ENCODE assay signal across 17 cellular contexts in the genomic region with DNA sequence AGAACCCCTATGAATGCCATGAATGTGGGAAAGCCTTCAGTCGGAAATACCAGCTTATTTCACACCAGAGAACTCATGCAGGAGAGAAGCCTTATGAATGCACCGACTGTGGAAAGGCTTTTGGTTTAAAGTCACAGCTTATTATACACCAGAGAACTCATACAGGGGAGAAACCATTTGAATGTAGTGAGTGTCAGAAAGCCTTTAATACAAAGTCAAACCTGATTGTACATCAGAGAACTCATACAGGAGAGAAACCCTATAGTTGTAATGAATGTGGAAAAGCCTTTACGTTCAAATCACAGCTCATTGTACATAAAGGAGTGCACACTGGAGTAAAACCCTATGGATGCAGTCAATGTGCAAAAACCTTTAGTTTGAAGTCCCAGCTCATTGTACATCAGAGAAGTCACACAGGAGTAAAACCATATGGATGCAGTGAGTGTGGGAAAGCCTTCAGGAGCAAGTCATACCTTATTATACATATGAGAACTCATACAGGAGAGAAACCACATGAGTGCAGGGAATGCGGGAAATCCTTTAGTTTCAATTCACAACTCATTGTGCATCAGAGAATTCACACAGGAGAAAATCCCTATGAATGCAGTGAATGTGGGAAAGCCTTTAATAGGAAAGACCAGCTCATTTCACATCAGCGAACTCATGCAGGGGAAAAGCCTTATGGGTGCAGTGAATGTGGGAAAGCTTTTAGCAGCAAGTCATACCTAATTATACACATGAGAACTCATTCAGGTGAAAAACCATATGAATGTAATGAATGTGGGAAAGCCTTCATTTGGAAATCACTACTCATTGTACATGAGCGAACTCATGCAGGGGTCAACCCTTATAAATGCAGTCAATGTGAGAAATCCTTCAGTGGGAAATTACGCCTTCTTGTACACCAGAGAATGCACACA. TPM values are rescaled to one million over a fixed set of nuclear protein-coding genes. Genes with fewer than 3 reads are reported as not detected.
A peak's percentile ranks its signal among the peaks of the same experiment; 100 is the strongest.
DNase-seq lines count a peak whose midpoint lies in the region; ATAC-seq and TF ChIP-seq lines count a peak whose summit lies in the region.
"Had no signal": no experiment of that assay in that cellular context is flagged by ENCODE, and none has a peak within 500 bp of the region (broad histone marks: within the 10 kb centered on the region; RNA-seq: fewer than 3 reads in every experiment).

No MANE protein-coding gene starts in this region.

- H3K4me3 Mint-ChIP-seq in mesothelial cell of epicardium, result no peak overlapping the region

- H3K27me3 Mint-ChIP-seq in mesothelial cell of epicardium (ENCODE audit: low read depth), result no peaks in the 10 kb centered on the region

- H3K36me3 ChIP-seq in BLaER1 treated with 17β-estradiol and CSF1 and Interleukin-3, amounts not matched to agents 10 nM and 100 nM, result peaks cover 69 to 91% (median 85%) of the 10 kb centered on the region in 11 experiments
- peaks cover 67% of the 10 kb centered on the region for H3K36me3 ChIP-seq in GM23248 (ENCODE audit: low read depth)

- H3K9me3 Mint-ChIP-seq in mesothelial cell of epicardium, result peaks cover 65% of the 10 kb centered on the region

- no peaks in the 10 kb centered on the region for H3K79me2 ChIP-seq in GM23248 (ENCODE audit: insufficient read depth)

- peak overlapping the region; percentile 27 to 56 (median 40) for H3K4me3 ChIP-seq in BLaER1 treated with 17β-estradiol and CSF1 and Interleukin-3, amounts not matched to agents 10 nM and 100 nM
- H3K4me3 ChIP-seq in GM23248, result peak overlapping the region; percentile 24; the same call in 1 of the 2 replicates
- H3K4me3 ChIP-seq: sigmoid colon, SJCRH30 had no signal

- H3K9me2 ChIP-seq in GM23248 (ENCODE audit: insufficient read depth), result no peaks in the 10 kb centered on the region

- H3K36me3 Mint-ChIP-seq in mesothelial cell of epicardium, result peaks cover 81% of the 10 kb centered on the region

- no peak for ATAC-seq in HG02852 (IDR thresholded peaks at IDR 0.05; ENCODE audit: unreplicated experiment)
- no peak for ATAC-seq in GM18870 (IDR thresholded peaks at IDR 0.05; ENCODE audit: unreplicated experiment)
- no peak for ATAC-seq in GM18858 (IDR thresholded peaks at IDR 0.05; ENCODE audit: unreplicated experiment)
- no peak for ATAC-seq in HG02938 (IDR thresholded peaks at IDR 0.05; ENCODE audit: unreplicated experiment)
- ATAC-seq: left ventricle myocardium superior had no signal

- no peaks in the 10 kb centered on the region for H4K20me1 ChIP-seq in BLaER1 treated with 17β-estradiol and CSF1 and Interleukin-3, amounts not matched to agents 10 nM and 100 nM
- H4K20me1 ChIP-seq in GM23248 (ENCODE audit: insufficient read depth), result no peaks in the 10 kb centered on the region

- no peaks in the 10 kb centered on the region; a peak in 1 of 22 replicates for H3K27me3 ChIP-seq in BLaER1 treated with 17β-estradiol and CSF1 and Interleukin-3, amounts not matched to agents 10 nM and 100 nM
- no peaks in the 10 kb centered on the region for H3K27me3 ChIP-seq in GM23248 (replicated peaks; ENCODE audit: insufficient read depth)
- H3K27me3 ChIP-seq: sigmoid colon, SJCRH30 had no signal

- DNase-seq in GM23248, result peak; percentile 37
- peak; percentile 58 for DNase-seq in amniotic epithelial cell (ENCODE audit: low read depth)
- DNase-seq in mesothelial cell of epicardium (ENCODE audit: low spot score in 2 of 2, unreplicated experiment in 2 of 2), result no peak
- DNase-seq: activated CD4-positive, alpha-beta T cell treated with anti-CD3 and anti-CD28 coated beads for 48 hours; DND-41; HCEC 1CT; left ventricle myocardium superior; NCI-H2107; sigmoid colon; stimulated activated CD8-positive, alpha-beta memory T cell treated with anti-CD3 and anti-CD28 coated beads, Interleukin-4, amount 100 ng/mL, for 48 hours had no signal

- H3K4me1 Mint-ChIP-seq in mesothelial cell of epicardium, result no peaks in the 10 kb centered on the region

- no peak overlapping the region for H2AFZ ChIP-seq in GM23248

- no peaks in the 10 kb centered on the region for H3K4me1 ChIP-seq in BLaER1 treated with 17β-estradiol and CSF1 and Interleukin-3, amounts not matched to agents 10 nM and 100 nM
- no peaks in the 10 kb centered on the region for H3K4me1 ChIP-seq in GM23248 (ENCODE audit: insufficient read depth)
- H3K4me1 ChIP-seq: sigmoid colon, SJCRH30 had no signal

- no peak for TF ChIP-seq CTCF in mesothelial cell of epicardium (IDR thresholded peaks at IDR 0.05; ENCODE audit: unreplicated experiment)

- no peak overlapping the region for H3K4me2 ChIP-seq in BLaER1 treated with 17β-estradiol and CSF1 and Interleukin-3, amounts not matched to agents 10 nM and 100 nM
- no peak overlapping the region for H3K4me2 ChIP-seq in GM23248 (ENCODE audit: unreplicated experiment)

- no peak overlapping the region for H3K9ac ChIP-seq in BLaER1 treated with 17β-estradiol and CSF1 and Interleukin-3, amounts not matched to agents 10 nM and 100 nM
- no peak overlapping the region for H3K9ac ChIP-seq in GM23248

- peak overlapping the region; percentile 61 for H3K27ac Mint-ChIP-seq in mesothelial cell of epicardium

- H3K27ac ChIP-seq in BLaER1 treated with 17β-estradiol and CSF1 and Interleukin-3, amounts not matched to agents 10 nM and 100 nM, result no peak overlapping the region
- no peak overlapping the region for H3K27ac ChIP-seq in GM23248
- H3K27ac ChIP-seq: sigmoid colon, SJCRH30 had no signal

- H3K9me3 ChIP-seq in BLaER1 treated with 17β-estradiol and CSF1 and Interleukin-3, amounts not matched to agents 10 nM and 100 nM (replicated peaks in 1 of 11), result peaks cover 94 to 98% (median 96%) of the 10 kb centered on the region in 11 experiments
- peaks cover 53% of the 10 kb centered on the region for H3K9me3 ChIP-seq in GM23248 (ENCODE audit: low read depth)

- 97% methylated on average over 7 of the region's 7 CpGs for WGBS in GM23248 (ENCODE audit: low coverage in 1 of 2, low lambda C conversion rate in 2 of 2, missing lambda C conversion rate in 2 of 2), 2 experiments

- in situ Hi-C loops in GM23248 (cut with MboI), result no loop called here

- H3F3A ChIP-seq in GM23248 (ENCODE audit: insufficient read depth), result peaks cover 33% of the 10 kb centered on the region

RNA-seq across cellular contexts. Expression of a gene that starts 22.3 kb away (rescaled TPM):
- 18.8 and 24.5 TPM in 2 replicates for total RNA-seq in GM23248 (2014; rRNA removed; shearing (Covaris generic))
- polyA plus RNA-seq in GM23248 (2016; fragmentation: Nextera tagmentation; extraction: Ambion mirVana), result 11.9 and 13.9 TPM in 2 replicates
- total RNA-seq in mesothelial cell of epicardium, result 30.3 to 34.9 TPM (median 33.7 TPM) in 3 replicates

RNA-seq across cellular contexts. Expression of a gene that starts 32.1 kb away (rescaled TPM):
- total RNA-seq in GM23248 (2014; rRNA removed; shearing (Covaris generic)), result not detected in 2 replicates
- polyA plus RNA-seq in GM23248 (2016; fragmentation: Nextera tagmentation; extraction: Ambion mirVana), result not detected in 2 replicates
- not detected in 3 replicates for total RNA-seq in mesothelial cell of epicardium
- total RNA-seq: epithelial cell of proximal tubule, left ventricle myocardium superior, sigmoid colon, SJCRH30 had no signal
- polyA plus RNA-seq: sigmoid colon had no signal

Comparison
In these comparisons a context has a peak if more than half of its experiments do, and no peak if none do; other contexts are left out.
1. DNase-seq: peak in GM23248 (single experiment) and amniotic epithelial cell (single experiment); none in mesothelial cell of epicardium (0 of 2).